In genomic region chr9:35945341-35946018, GRCh38 we compare ENCODE assay signal across 8 cellular contexts. TPM values are rescaled to one million over a fixed set of nuclear protein-coding genes. Genes with fewer than 3 reads are reported as not detected.
DNase-seq lines count a peak whose midpoint lies in the region; ATAC-seq and TF ChIP-seq lines count a peak whose summit lies in the region.

No MANE protein-coding gene starts in this region.

- no peaks in the 10 kb centered on the region for H3K27me3 Mint-ChIP-seq in Caco-2 (ENCODE audit: insufficient read depth, unreplicated experiment)
- no peaks in the 10 kb centered on the region for H3K27me3 Mint-ChIP-seq in activated T-cell treated with anti-CD3 and anti-CD28 coated beads, Interleukin-2, amount 50 U/mL, for 72 hours (ENCODE audit: low read depth)

- H3K9me2 ChIP-seq in PC-3 (replicated peaks; ENCODE audit: low read length), result no peaks in the 10 kb centered on the region

- H3K9ac ChIP-seq in HUES6 (ENCODE audit: low read length), result no peak overlapping the region
- peak overlapping the region; percentile 35; the same call in 1 of the 2 replicates for H3K9ac ChIP-seq in PC-3 (ENCODE audit: low read length)
- no peak overlapping the region for H3K9ac ChIP-seq in neuronal stem cell (ENCODE audit: low read depth, low read length, poor library complexity)

- BruUV-seq in Caco-2 (replicated peaks; lab: Mats Ljungman, UMichigan) (no TSS peak), PC-3 (replicated peaks; lab: Mats Ljungman, UMichigan) (TSS peak; percentile 71)

- DNase-seq in Caco-2, result peak; percentile 79 to 81
- DNase-seq in PC-3, result peak; percentile 84
- peak; percentile 72 to 81 for DNase-seq in activated T-cell treated with anti-CD3 and anti-CD28 coated beads, Interleukin-2, amount 50 U/mL, for 72 hours
- DNase-seq in fibroblast of pulmonary artery (ENCODE audit: low read depth), result peak; percentile 89
- peak; percentile 57 for DNase-seq in neuronal stem cell (ENCODE audit: low spot score)
- peak; percentile 80 for DNase-seq in superior temporal gyrus (ENCODE audit: extremely low spot score)

- H3K9me3 ChIP-seq in Caco-2, result no peaks in the 10 kb centered on the region
- peaks cover 4% of the 10 kb centered on the region; the same call in 1 of the 2 replicates for H3K9me3 ChIP-seq in HUES6 (ENCODE audit: control insufficient read depth, insufficient read depth, low read depth, low read length)
- no peaks in the 10 kb centered on the region for H3K9me3 ChIP-seq in PC-3 (ENCODE audit: low read length)
- H3K9me3 ChIP-seq in neuronal stem cell (replicated peaks in 1 of 2; ENCODE audit: control insufficient read depth in 2 of 2, insufficient read depth in 1 of 2, low read depth in 1 of 2, low read length in 2 of 2), result peaks cover 0 to 2% of the 10 kb centered on the region in 2 donors

- H3F3A ChIP-seq in PC-3 (ENCODE audit: low read length, unreplicated experiment), result no peaks in the 10 kb centered on the region

- H4K91ac ChIP-seq in neuronal stem cell (ENCODE audit: low read depth, low read length, poor library complexity), result no peak overlapping the region

- no peaks in the 10 kb centered on the region for H3K9me3 Mint-ChIP-seq in Caco-2 (ENCODE audit: unreplicated experiment)
- no peaks in the 10 kb centered on the region for H3K9me3 Mint-ChIP-seq in activated T-cell treated with anti-CD3 and anti-CD28 coated beads, Interleukin-2, amount 50 U/mL, for 72 hours

- H3K4me3 ChIP-seq in Caco-2 (ENCODE audit: low read depth, low read length) (no peak overlapping the region), HUES6 (ENCODE audit: low read depth, low read length) (peak overlapping the region; percentile 36), PC-3 (ENCODE audit: low read length) (no peak overlapping the region), fibroblast of pulmonary artery (replicated peaks; ENCODE audit: low read depth, low read length) (no peak overlapping the region), neuronal stem cell (ENCODE audit: low read length in 2 of 2) (peak overlapping the region in 1 of 2 donors; percentile 31)

- TF ChIP-seq CTCF in Caco-2 (IDR thresholded peaks at IDR 0.05; ENCODE audit: insufficient read depth in 1 of 2, low read depth in 1 of 2, low read length in 1 of 2, severe bottlenecking in 1 of 2, unreplicated experiment in 1 of 2) (peak; percentile 77 to 79), PC-3 (conservative IDR thresholded peaks at IDR 0.05; ENCODE audit: low read depth, low read length) (peak; percentile 83), fibroblast of pulmonary artery (IDR thresholded peaks at IDR 0.05; ENCODE audit: low read length, missing control alignments) (peak; percentile 96)

- no peak overlapping the region for H3K14ac ChIP-seq in neuronal stem cell (ENCODE audit: low read length)

- intact Hi-C loops in Caco-2 (cut with micrococcal nuclease; ENCODE audit: unreplicated experiment), result loop anchor here (2.0 to 5.0 kb wide), 2 partner anchors 39 to 222 kb away; partner anchors contain the start of genes CCIN and HRCT1
- intact Hi-C loops in PC-3 (cut with micrococcal nuclease), result loop anchor here (1.0 kb wide), 1 partner anchor 42 kb away; no protein-coding TSS in a partner anchor

- no CpG with 5 or more reads among the region's 10 CpGs for WGBS in neuronal stem cell (ENCODE audit: extremely low coverage in 2 of 2, insufficient read length in 2 of 2, insufficient replicate concordance in 1 of 2), 2 donors

- no peaks in the 10 kb centered on the region for H3K36me3 Mint-ChIP-seq in Caco-2 (ENCODE audit: insufficient read depth, unreplicated experiment)
- no peaks in the 10 kb centered on the region for H3K36me3 Mint-ChIP-seq in activated T-cell treated with anti-CD3 and anti-CD28 coated beads, Interleukin-2, amount 50 U/mL, for 72 hours (ENCODE audit: insufficient read depth in 2 of 2)

- H3K27ac ChIP-seq in HUES6 (ENCODE audit: low read depth, low read length), result no peak overlapping the region
- H3K27ac ChIP-seq in PC-3 (ENCODE audit: low read length), result no peak overlapping the region
- no peak overlapping the region for H3K27ac ChIP-seq in neuronal stem cell (replicated peaks; ENCODE audit: low read length)

- H3K27ac Mint-ChIP-seq in Caco-2 (ENCODE audit: unreplicated experiment), result peak overlapping the region; percentile 58
- H3K27ac Mint-ChIP-seq in activated T-cell treated with anti-CD3 and anti-CD28 coated beads, Interleukin-2, amount 50 U/mL, for 72 hours, result no peak overlapping the region

- CTCF ChIA-PET in Caco-2 (lab: Charles Lee) (interaction anchor here (0.6 to 2.9 kb wide), 8 partner anchors 10 to 298 kb away, joined by 3 to 39 read pairs (median 5); partner anchors contain the start of gene HRCT1), PC-3 (lab: Charles Lee) (interaction anchor here (0.6 to 1.1 kb wide), 2 partner anchors 22 to 42 kb away, joined by 6 to 18 read pairs; no protein-coding TSS in a partner anchor)

- H4K8ac ChIP-seq in neuronal stem cell (ENCODE audit: low read depth, low read length), result no peak overlapping the region

- no peaks in the 10 kb centered on the region for H3K79me2 ChIP-seq in PC-3 (ENCODE audit: low read length)

- H2BK5ac ChIP-seq in neuronal stem cell (ENCODE audit: low read length), result no peak overlapping the region

- H2AFZ ChIP-seq in PC-3 (ENCODE audit: low read length), result peak overlapping the region; percentile 72
- H2AFZ ChIP-seq in neuronal stem cell (ENCODE audit: low read length), result peak overlapping the region; percentile 83

- H2BK120ac ChIP-seq in neuronal stem cell (ENCODE audit: low read depth, low read length), result no peak overlapping the region

- H3K79me1 ChIP-seq in neuronal stem cell (ENCODE audit: low read depth, low read length), result no peaks in the 10 kb centered on the region

- no peak overlapping the region for H2BK15ac ChIP-seq in neuronal stem cell (ENCODE audit: low read length)

- H3K36me3 ChIP-seq in Caco-2 (ENCODE audit: control insufficient read depth, insufficient read depth, low read length) (no peaks in the 10 kb centered on the region), HUES6 (ENCODE audit: control insufficient read depth, insufficient read depth, low read length) (no peaks in the 10 kb centered on the region), PC-3 (ENCODE audit: low read depth, low read length) (no peaks in the 10 kb centered on the region), neuronal stem cell (replicated peaks in 1 of 2; ENCODE audit: control insufficient read depth in 2 of 2, insufficient read depth in 2 of 2, low read length in 2 of 2) (no peaks in the 10 kb centered on the region)

- H3K4me2 ChIP-seq in PC-3 (ENCODE audit: low read length) (peak overlapping the region; percentile 37), neuronal stem cell (ENCODE audit: insufficient read depth, low read length, poor library complexity, severe bottlenecking) (no peak overlapping the region)

- H3K4me1 ChIP-seq in Caco-2 (peaks cover 12% of the 10 kb centered on the region; the same call in 1 of the 2 replicates), HUES6 (ENCODE audit: control insufficient read depth, insufficient read depth, low read length) (peaks cover 8% of the 10 kb centered on the region; the same call in 1 of the 2 replicates), PC-3 (ENCODE audit: insufficient read depth, low read length) (peaks cover 8% of the 10 kb centered on the region), neuronal stem cell (ENCODE audit: control insufficient read depth in 2 of 2, insufficient read depth in 1 of 2, low read depth in 1 of 2, low read length in 2 of 2) (no peaks in the 10 kb centered on the region)

- H3K27me3 ChIP-seq in Caco-2 (replicated peaks; ENCODE audit: control insufficient read depth, insufficient read depth, low read length) (no peaks in the 10 kb centered on the region), HUES6 (ENCODE audit: control insufficient read depth, insufficient read depth, low read length) (peaks cover 44% of the 10 kb centered on the region), PC-3 (ENCODE audit: low read length) (no peaks in the 10 kb centered on the region), neuronal stem cell (ENCODE audit: control insufficient read depth in 3 of 3, insufficient read depth in 3 of 3, low read depth in 1 of 3, low read length in 3 of 3) (peaks cover 0 to 29% (median 20%) of the 10 kb centered on the region in 3 experiments)

- peaks cover 10% of the 10 kb centered on the region for H3K4me1 Mint-ChIP-seq in Caco-2 (ENCODE audit: low read depth, unreplicated experiment)
- peaks cover 44% of the 10 kb centered on the region for H3K4me1 Mint-ChIP-seq in activated T-cell treated with anti-CD3 and anti-CD28 coated beads, Interleukin-2, amount 50 U/mL, for 72 hours (ENCODE audit: low read depth)

- H4K20me1 ChIP-seq in PC-3 (ENCODE audit: low read length), result no peaks in the 10 kb centered on the region

- peak overlapping the region; percentile 11 for H3K18ac ChIP-seq in neuronal stem cell (ENCODE audit: low read length)

- H2BK12ac ChIP-seq in neuronal stem cell (ENCODE audit: low read length), result no peak overlapping the region

- peak; percentile 57 for ATAC-seq in PC-3
- ATAC-seq in activated T-cell treated with anti-CD3 and anti-CD28 coated beads, Interleukin-2, amount 50 U/mL, for 72 hours (replicated peaks in 1 of 2), result peak; percentile 65 to 75
- ATAC-seq in GM21723 (IDR thresholded peaks at IDR 0.05; ENCODE audit: unreplicated experiment), result no peak

- POLR2A ChIA-PET in Caco-2 (lab: Charles Lee) (interaction anchor here (1.4 kb wide), 1 partner anchor 43 kb away, joined by 7 read pairs; no protein-coding TSS in a partner anchor), PC-3 (lab: Charles Lee; ENCODE audit: unreplicated experiment) (no interaction called here)

- no peak overlapping the region for H3K23ac ChIP-seq in neuronal stem cell (ENCODE audit: low read depth, low read length, poor library complexity)

- H3K4ac ChIP-seq in neuronal stem cell (ENCODE audit: low read length), result no peak overlapping the region

- H2AK5ac ChIP-seq in neuronal stem cell (ENCODE audit: low read depth, low read length), result no peak overlapping the region

- peak overlapping the region; percentile 57 for H3K4me3 Mint-ChIP-seq in Caco-2 (ENCODE audit: unreplicated experiment)
- peak overlapping the region; percentile 47 to 66 for H3K4me3 Mint-ChIP-seq in activated T-cell treated with anti-CD3 and anti-CD28 coated beads, Interleukin-2, amount 50 U/mL, for 72 hours

RNA-seq across cellular contexts. Expression of gene OR2S2, which starts 12.5 kb away (rescaled TPM):
- total RNA-seq in Caco-2 (2022) (not detected in 2 replicates), PC-3 (2014; rRNA removed) (not detected in 2 replicates)
- total RNA-seq in activated T-cell treated with anti-CD3 and anti-CD28 coated beads, Interleukin-2, amount 50 U/mL, for 72 hours, result not detected
- polyA plus RNA-seq in neuronal stem cell (2013, experiment 1 of 2), result not detected
- not detected for polyA plus RNA-seq in neuronal stem cell (2013, experiment 2 of 2)

RNA-seq across cellular contexts. Expression of gene SPAAR, which starts 36.2 kb away (rescaled TPM):
- total RNA-seq in Caco-2 (2022) (not detected in 2 replicates), PC-3 (2014; rRNA removed) (0.35 TPM in 1 of 2 replicates, not detected in the other)
- not detected for total RNA-seq in activated T-cell treated with anti-CD3 and anti-CD28 coated beads, Interleukin-2, amount 50 U/mL, for 72 hours
- 0.11 TPM for polyA plus RNA-seq in neuronal stem cell (2013, experiment 1 of 2)
- 0.15 TPM for polyA plus RNA-seq in neuronal stem cell (2013, experiment 2 of 2)

RNA-seq across cellular contexts. Expression of gene HRCT1, which starts 39.5 kb away (rescaled TPM):
- not detected in 2 replicates for total RNA-seq in Caco-2 (2022)
- 1.7 TPM in 2 replicates for total RNA-seq in PC-3 (2014; rRNA removed)
- total RNA-seq in activated T-cell treated with anti-CD3 and anti-CD28 coated beads, Interleukin-2, amount 50 U/mL, for 72 hours, result not detected
- polyA plus RNA-seq in neuronal stem cell (2013, experiment 1 of 2), result 0.04 TPM
- 0.08 TPM for polyA plus RNA-seq in neuronal stem cell (2013, experiment 2 of 2)
